ENCODE assay signal across 20 cellular contexts in the genomic region with DNA sequence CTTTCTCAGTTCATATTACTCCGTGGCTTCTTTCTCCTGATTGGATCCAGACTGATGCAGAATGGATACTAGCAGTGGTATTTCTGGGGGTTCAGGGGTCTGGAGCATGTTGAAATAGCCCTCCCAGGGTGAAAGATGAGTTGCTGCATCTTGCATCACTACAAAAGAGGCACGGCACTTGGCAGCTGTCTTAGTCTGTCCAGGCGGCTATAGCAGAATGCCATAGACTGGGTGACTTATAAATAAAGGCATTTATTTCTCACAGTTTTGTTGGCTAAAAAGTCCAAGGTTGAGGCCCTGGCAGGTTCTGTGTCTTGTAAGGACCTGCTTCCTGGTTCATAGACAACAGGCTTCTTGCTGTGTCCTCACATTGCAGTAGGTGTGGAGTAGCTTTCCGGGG. TPM values are rescaled to one million over a fixed set of nuclear protein-coding genes. Genes with fewer than 3 reads are reported as not detected.
DNase-seq lines count a peak whose midpoint lies in the region; ATAC-seq and TF ChIP-seq lines count a peak whose summit lies in the region.
"Had no signal": no experiment of that assay in that cellular context is flagged by ENCODE, and none has a peak within 500 bp of the region (broad histone marks: within the 10 kb centered on the region; RNA-seq: fewer than 3 reads in every experiment).

No MANE protein-coding gene starts in this region.

- POLR2A ChIA-PET in RWPE1 (lab: Yijun Ruan, JAX; ENCODE audit: low non-redundant PET), result no interaction called here

- H3K27ac ChIP-seq in RWPE1, result peak overlapping the region; percentile 30
- H3K27ac ChIP-seq: BLaER1 treated with 17β-estradiol and CSF1 and Interleukin-3, amounts not matched to agents 10 nM and 100 nM; gastrocnemius medialis; left ventricle myocardium inferior had no signal

- peaks cover 3% of the 10 kb centered on the region for H3K4me1 Mint-ChIP-seq in T-helper 1 cell treated with Interleukin-12 subunit alpha and Interleukin-12 subunit beta and Interleukin-4 antibody, amounts not matched to agents 30 μg/mL and 1 μg/mL, for 36 hours (ENCODE audit: low read depth)

- H3K27me3 Mint-ChIP-seq in T-helper 1 cell treated with Interleukin-12 subunit alpha and Interleukin-12 subunit beta and Interleukin-4 antibody, amounts not matched to agents 30 μg/mL and 1 μg/mL, for 36 hours (ENCODE audit: low read depth), result peaks cover 40% of the 10 kb centered on the region
- H3K27me3 Mint-ChIP-seq: brain had no signal

- CTCF ChIA-PET in RWPE1 (lab: Yijun Ruan, JAX), result interaction anchor here (0.6 kb wide), 1 partner anchor 44 kb away, joined by 3 read pairs; no protein-coding TSS in a partner anchor

- H3K9me3 Mint-ChIP-seq in T-helper 1 cell treated with Interleukin-12 subunit alpha and Interleukin-12 subunit beta and Interleukin-4 antibody, amounts not matched to agents 30 μg/mL and 1 μg/mL, for 36 hours, result no peaks in the 10 kb centered on the region

- DNase-seq in T-helper 1 cell (no peak), AG10803 (ENCODE audit: low read depth) (peak; percentile 35), RWPE1 (ENCODE audit: low spot score) (no peak)
- DNase-seq: 8988T, activated gamma-delta T cell treated with Interleukin-2 at 50 U/mL for 16 hours, gastrocnemius medialis, H9, Karpas-422, left ventricle myocardium inferior, NCI-H1436, NCI-H2171 treated with DMSO at 0.1 percent for 48 hours, NCI-H774, trophoblast cell had no signal

- H3K36me3 Mint-ChIP-seq in T-helper 1 cell treated with Interleukin-12 subunit alpha and Interleukin-12 subunit beta and Interleukin-4 antibody, amounts not matched to agents 30 μg/mL and 1 μg/mL, for 36 hours (ENCODE audit: low read depth), result no peaks in the 10 kb centered on the region
- H3K36me3 Mint-ChIP-seq: brain had no signal

- no peak overlapping the region for H3K27ac Mint-ChIP-seq in T-helper 1 cell treated with Interleukin-12 subunit alpha and Interleukin-12 subunit beta and Interleukin-4 antibody, amounts not matched to agents 30 μg/mL and 1 μg/mL, for 36 hours
- H3K27ac Mint-ChIP-seq: H9 had no signal

- H3K4me3 Mint-ChIP-seq in T-helper 1 cell treated with Interleukin-12 subunit alpha and Interleukin-12 subunit beta and Interleukin-4 antibody, amounts not matched to agents 30 μg/mL and 1 μg/mL, for 36 hours, result peak overlapping the region; percentile 14
- H3K4me3 Mint-ChIP-seq: brain, H9 had no signal

- no peak overlapping the region for H3K4me3 ChIP-seq in AG10803 (ENCODE audit: low read length)
- H3K4me3 ChIP-seq: BLaER1 treated with 17β-estradiol and CSF1 and Interleukin-3, amounts not matched to agents 10 nM and 100 nM had no signal

- TF ChIP-seq CTCF in AG10803 (conservative IDR thresholded peaks at IDR 0.05; ENCODE audit: low read length), result no peak
- TF ChIP-seq CTCF in RWPE1 (conservative IDR thresholded peaks at IDR 0.05; ENCODE audit: low read depth), result no peak

- ATAC-seq in esophagus mucosa, result peak; percentile 12
- ATAC-seq in GM19455 (IDR thresholded peaks at IDR 0.05; ENCODE audit: unreplicated experiment), result no peak
- ATAC-seq in HG03354 (IDR thresholded peaks at IDR 0.05; ENCODE audit: poor library complexity, severe bottlenecking, unreplicated experiment), result no peak
- ATAC-seq in GM19023 (IDR thresholded peaks at IDR 0.05; ENCODE audit: unreplicated experiment), result no peak
- ATAC-seq: gastrocnemius medialis had no signal

RNA-seq across cellular contexts. Expression of a gene that starts 0.7 kb away (rescaled TPM):
- 3.7 TPM for total RNA-seq in esophagus mucosa
- total RNA-seq: gastrocnemius medialis, H9, left ventricle myocardium inferior had no signal
